18 cellular contexts compared by ENCODE assay signal in genomic region chr11:60985501-60985900, GRCh38. TPM values are rescaled to one million over a fixed set of nuclear protein-coding genes. Genes with fewer than 3 reads are reported as not detected.
DNase-seq lines count a peak whose midpoint lies in the region; ATAC-seq and TF ChIP-seq lines count a peak whose summit lies in the region.
"Had no signal": no experiment of that assay in that cellular context is flagged by ENCODE, and none has a peak within 500 bp of the region (broad histone marks: within the 10 kb centered on the region; RNA-seq: fewer than 3 reads in every experiment).

No MANE protein-coding gene starts in this region.

- H3K27me3 Mint-ChIP-seq in MCF 10A (ENCODE audit: insufficient read depth, unreplicated experiment) (no peaks in the 10 kb centered on the region), endodermal cell (ENCODE audit: insufficient read depth) (peaks cover 12% of the 10 kb centered on the region)
- no peaks in the 10 kb centered on the region for H3K27me3 Mint-ChIP-seq in activated CD8-positive, alpha-beta T cell treated with anti-CD3 and anti-CD28 coated beads, Interleukin-2, amount 10 ng/mL, durations not matched to agents 7 days and 5 days (ENCODE audit: low read depth)

- no peaks in the 10 kb centered on the region for H3K36me3 ChIP-seq in breast epithelium
- no peaks in the 10 kb centered on the region for H3K36me3 ChIP-seq in endodermal cell (ENCODE audit: control insufficient read depth, insufficient read depth, low read length)
- peaks cover 37% of the 10 kb centered on the region for H3K36me3 ChIP-seq in thymus (ENCODE audit: control insufficient read depth, insufficient read depth)
- H3K36me3 ChIP-seq: heart left ventricle had no signal

- H3K27ac Mint-ChIP-seq in MCF 10A (ENCODE audit: low read depth, unreplicated experiment) (peak overlapping the region; percentile 43), endodermal cell (no peak overlapping the region)
- H3K27ac Mint-ChIP-seq in activated CD8-positive, alpha-beta T cell treated with anti-CD3 and anti-CD28 coated beads, Interleukin-2, amount 10 ng/mL, durations not matched to agents 7 days and 5 days = peak overlapping the region; percentile 92
- H3K27ac Mint-ChIP-seq: dendritic cell treated with granulocyte-macrophage colony-stimulating factor and Interleukin-4, amounts not matched to agents 40 ng/mL and 50 ng/mL, for 4 days had no signal

- H3K9me3 Mint-ChIP-seq in MCF 10A (ENCODE audit: unreplicated experiment) (no peaks in the 10 kb centered on the region), endodermal cell (no peaks in the 10 kb centered on the region)
- H3K9me3 Mint-ChIP-seq in activated CD8-positive, alpha-beta T cell treated with anti-CD3 and anti-CD28 coated beads, Interleukin-2, amount 10 ng/mL, durations not matched to agents 7 days and 5 days (ENCODE audit: insufficient read depth) = no peaks in the 10 kb centered on the region
- H3K9me3 Mint-ChIP-seq: dendritic cell treated with granulocyte-macrophage colony-stimulating factor and Interleukin-4, amounts not matched to agents 40 ng/mL and 50 ng/mL, for 4 days; neural crest cell had no signal

- intact Hi-C loops in MCF 10A (cut with micrococcal nuclease) = no loop called here
- intact Hi-C loops in breast epithelium (cut with DNase I; ENCODE audit: low total_unique reads) = no loop called here

- no peak for TF ChIP-seq POLR2A in breast epithelium (IDR thresholded peaks at IDR 0.05)

- H3K4me3 Mint-ChIP-seq in MCF 10A (ENCODE audit: unreplicated experiment) (no peak overlapping the region), endodermal cell (no peak overlapping the region)
- peak overlapping the region; percentile 73 for H3K4me3 Mint-ChIP-seq in activated CD8-positive, alpha-beta T cell treated with anti-CD3 and anti-CD28 coated beads, Interleukin-2, amount 10 ng/mL, durations not matched to agents 7 days and 5 days
- H3K4me3 Mint-ChIP-seq: dendritic cell treated with granulocyte-macrophage colony-stimulating factor and Interleukin-4, amounts not matched to agents 40 ng/mL and 50 ng/mL, for 4 days; neural crest cell had no signal

- no peaks in the 10 kb centered on the region for H3K4me1 ChIP-seq in breast epithelium
- H3K4me1 ChIP-seq in endodermal cell (ENCODE audit: control insufficient read depth, insufficient read depth, low read length) = no peaks in the 10 kb centered on the region
- H3K4me1 ChIP-seq in thymus (ENCODE audit: control insufficient read depth, insufficient read depth, low read length) = peaks cover 24% of the 10 kb centered on the region

- H3K9me3 ChIP-seq in breast epithelium = no peaks in the 10 kb centered on the region
- no peaks in the 10 kb centered on the region for H3K9me3 ChIP-seq in endodermal cell (ENCODE audit: control insufficient read depth, low read length)
- H3K9me3 ChIP-seq in thymus (ENCODE audit: control insufficient read depth) = no peaks in the 10 kb centered on the region
- H3K9me3 ChIP-seq: body of pancreas, heart left ventricle had no signal

- no TSS peak for BruUV-seq in MCF 10A (replicated peaks; lab: Mats Ljungman, UMichigan)

- H3K4me1 Mint-ChIP-seq in MCF 10A (ENCODE audit: insufficient read depth, unreplicated experiment) = peaks cover 11% of the 10 kb centered on the region
- peaks cover 93% of the 10 kb centered on the region for H3K4me1 Mint-ChIP-seq in activated CD8-positive, alpha-beta T cell treated with anti-CD3 and anti-CD28 coated beads, Interleukin-2, amount 10 ng/mL, durations not matched to agents 7 days and 5 days (ENCODE audit: low read depth)
- H3K4me1 Mint-ChIP-seq in endodermal cell = peaks cover 2% of the 10 kb centered on the region
- H3K4me1 Mint-ChIP-seq: neural crest cell had no signal

- H3K27ac ChIP-seq in breast epithelium (no peak overlapping the region), endodermal cell (ENCODE audit: low read depth, low read length) (no peak overlapping the region), thymus (ENCODE audit: low read depth) (peak overlapping the region; percentile 89)
- H3K27ac ChIP-seq: body of pancreas had no signal

- H3K27me3 ChIP-seq in breast epithelium (no peaks in the 10 kb centered on the region), endodermal cell (ENCODE audit: control insufficient read depth, insufficient read depth, low read length, poor library complexity, severe bottlenecking) (peaks cover 7% of the 10 kb centered on the region), thymus (ENCODE audit: control insufficient read depth, insufficient read depth) (no peaks in the 10 kb centered on the region)
- H3K27me3 ChIP-seq: body of pancreas had no signal

- H3K4me3 ChIP-seq in breast epithelium = no peak overlapping the region
- H3K4me3 ChIP-seq in endodermal cell (ENCODE audit: low read length) = no peak overlapping the region
- no peak overlapping the region for H3K4me3 ChIP-seq in thymus (ENCODE audit: low read length)
- H3K4me3 ChIP-seq: body of pancreas, heart left ventricle had no signal

- H3K36me3 Mint-ChIP-seq in MCF 10A (ENCODE audit: insufficient read depth, unreplicated experiment) = no peaks in the 10 kb centered on the region
- peaks cover 81% of the 10 kb centered on the region for H3K36me3 Mint-ChIP-seq in activated CD8-positive, alpha-beta T cell treated with anti-CD3 and anti-CD28 coated beads, Interleukin-2, amount 10 ng/mL, durations not matched to agents 7 days and 5 days (ENCODE audit: low read depth)
- no peaks in the 10 kb centered on the region for H3K36me3 Mint-ChIP-seq in endodermal cell (ENCODE audit: low read depth)

- no peak for ATAC-seq in activated CD8-positive, alpha-beta T cell treated with anti-CD3 and anti-CD28 coated beads, Interleukin-2, amount 10 ng/mL, durations not matched to agents 7 days and 5 days
- ATAC-seq: heart left ventricle had no signal

- TF ChIP-seq CTCF in MCF 10A (IDR thresholded peaks at IDR 0.05; ENCODE audit: unreplicated experiment) (no peak), breast epithelium (IDR thresholded peaks at IDR 0.05) (no peak), endodermal cell (conservative IDR thresholded peaks at IDR 0.05) (no peak)

- no peak overlapping the region for H3K9ac ChIP-seq in endodermal cell (ENCODE audit: extremely low read depth, low read length, poor library complexity, severe bottlenecking)

- no peak for DNase-seq in MCF 10A (ENCODE audit: unreplicated experiment)
- no peak for DNase-seq in breast epithelium (ENCODE audit: low spot score in 2 of 2)
- no peak for DNase-seq in activated CD8-positive, alpha-beta T cell treated with anti-CD3 and anti-CD28 coated beads, Interleukin-2, amount 10 ng/mL, durations not matched to agents 7 days and 5 days
- peak; percentile 15 for DNase-seq in endodermal cell
- DNase-seq in NCI-H510A (lab: John Stamatoyannopoulos, UW) = no peak
- DNase-seq in NCI-H128 (lab: John Stamatoyannopoulos, UW; ENCODE audit: unreplicated experiment) = no peak
- no peak for DNase-seq in DMS153 (lab: John Stamatoyannopoulos, UW)
- DNase-seq: GDM1, heart left ventricle, mesendoderm, NCI-H1092, NCI-H82 had no signal

- CTCF ChIA-PET in MCF 10A (lab: Yijun Ruan, JAX) = interaction anchor here (0.5 kb wide), 1 partner anchor 40 kb away, joined by 3 read pairs; no protein-coding TSS in a partner anchor
- CTCF ChIA-PET in activated CD8-positive, alpha-beta T cell treated with anti-CD3 and anti-CD28 coated beads, Interleukin-2, amount 10 ng/mL, durations not matched to agents 7 days and 5 days (lab: Charles Lee) = interaction anchor here (1.3 to 2.4 kb wide), 6 partner anchors 19 to 126 kb away, joined by 4 to 9 read pairs (median 6); no protein-coding TSS in a partner anchor

- WGBS in endodermal cell (ENCODE audit: insufficient coverage in 1 of 2, insufficient read length in 1 of 2), 2 experiments = 93 to 100% methylated on average over 1 to 2 of the region's 2 CpGs
- 95% methylated on average over 2 of the region's 2 CpGs for WGBS in thymus

- POLR2A ChIA-PET in MCF 10A (lab: Yijun Ruan, JAX) = no interaction called here
- POLR2A ChIA-PET in activated CD8-positive, alpha-beta T cell treated with anti-CD3 and anti-CD28 coated beads, Interleukin-2, amount 10 ng/mL, durations not matched to agents 7 days and 5 days (lab: Charles Lee) = interaction anchor here (0.9 to 1.7 kb wide), 6 partner anchors 19 to 95 kb away, joined by 3 to 7 read pairs (median 4); no protein-coding TSS in a partner anchor

RNA-seq across cellular contexts. Expression of gene CD6, which starts 14.0 kb away (rescaled TPM):
- total RNA-seq in MCF 10A (2022) (not detected in 2 replicates), breast epithelium (1 to 10 TPM in 1 of 3 donors, under 1 TPM in 2; 0.80 to 1.9 (median 0.98) TPM), endodermal cell (1 to 10 TPM; 1.5 to 1.6 TPM)
- 100 to 1,000 TPM; 214 to 222 TPM for total RNA-seq in activated CD8-positive, alpha-beta T cell treated with anti-CD3 and anti-CD28 coated beads, Interleukin-2, amount 10 ng/mL, durations not matched to agents 7 days and 5 days
- polyA plus RNA-seq in endodermal cell (2013, experiment 1 of 2) = 0.57 TPM
- polyA plus RNA-seq in endodermal cell (2013, experiment 2 of 2) = 0.50 TPM
- 74.1 TPM for polyA plus RNA-seq in thymus
- total RNA-seq: H4, pulmonary artery endothelial cell had no signal

RNA-seq across cellular contexts. Expression of gene SLC15A3, which starts 33.5 kb away (rescaled TPM):
- not detected in 2 replicates for total RNA-seq in MCF 10A (2022)
- 10 to 100 TPM in 2 of 3 donors, 1 to 10 TPM in 1; 8.8 to 23.2 (median 20.8) TPM for total RNA-seq in breast epithelium
- 1 to 10 TPM; 2.0 to 2.2 TPM for total RNA-seq in activated CD8-positive, alpha-beta T cell treated with anti-CD3 and anti-CD28 coated beads, Interleukin-2, amount 10 ng/mL, durations not matched to agents 7 days and 5 days
- 1 to 10 TPM; 1.4 to 1.6 TPM for total RNA-seq in endodermal cell
- 10.8 TPM for polyA plus RNA-seq in endodermal cell (2013, experiment 1 of 2)
- polyA plus RNA-seq in endodermal cell (2013, experiment 2 of 2) = 8.9 TPM
- polyA plus RNA-seq in thymus = 37.5 TPM

Comparison
In these comparisons a context has a peak if more than half of its experiments do, and no peak if none do; other contexts are left out.
1. RNA of gene CD6, which starts 14.0 kb away (total RNA-seq): 214 to 222 TPM in activated CD8-positive, alpha-beta T cell treated with anti-CD3 and anti-CD28 coated beads, Interleukin-2, amount 10 ng/mL, durations not matched to agents 7 days and 5 days; 1.5 to 1.6 TPM in endodermal cell, 0.80 to 1.9 TPM in breast epithelium and not detected in MCF 10A; every median in the first group is over 10 times any median in the second.